Comparison of ENCODE assay signal across 2 cellular contexts in the genomic region with DNA sequence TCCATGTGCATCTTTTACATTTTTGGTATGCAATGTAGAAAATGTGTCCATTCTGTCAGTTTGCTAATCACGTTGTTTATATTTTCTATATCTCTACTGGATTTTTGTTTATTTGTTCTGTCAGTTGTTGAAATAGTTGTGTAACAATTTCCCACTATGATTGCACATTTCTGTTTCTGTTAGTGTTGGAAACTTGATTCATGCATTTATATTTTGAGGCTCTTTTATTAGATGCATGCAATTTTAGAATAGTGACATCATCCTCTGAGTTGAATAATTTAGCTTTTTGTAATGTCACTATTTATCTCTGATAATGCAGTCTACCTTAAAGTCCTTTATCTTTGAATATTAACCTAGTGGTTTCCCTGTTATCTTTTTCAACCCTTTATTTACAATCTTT.
TF ChIP-seq lines count a peak whose summit lies in the region.

No MANE protein-coding gene starts in this region.

TF ChIP-seq in IMR-90, 13 proteins besides CTCF, POLR2A, EP300 and RAD21:
- TF ChIP-seq BHLHE40 (IDR thresholded peaks at IDR 0.05; ENCODE audit: low read depth, low read length): no peak
- TF ChIP-seq CEBPB (IDR thresholded peaks at IDR 0.05; ENCODE audit: low read depth, low read length): peak; percentile 83
TF ChIP-seq in IMR-90: peak in this region for 1.

TF ChIP-seq in K562, 482 proteins besides CTCF, POLR2A, EP300 and RAD21:
- TF ChIP-seq YBX1 (IDR thresholded peaks at IDR 0.05): no peak
- no peak for TF ChIP-seq POLR2H (tag; IDR thresholded peaks at IDR 0.05; ENCODE audit: low read depth)
- no peak for TF ChIP-seq STAG1 (CRISPR knock-in tag; IDR thresholded peaks at IDR 0.05; ENCODE audit: borderline replicate concordance)
- TF ChIP-seq, protein P1, sequence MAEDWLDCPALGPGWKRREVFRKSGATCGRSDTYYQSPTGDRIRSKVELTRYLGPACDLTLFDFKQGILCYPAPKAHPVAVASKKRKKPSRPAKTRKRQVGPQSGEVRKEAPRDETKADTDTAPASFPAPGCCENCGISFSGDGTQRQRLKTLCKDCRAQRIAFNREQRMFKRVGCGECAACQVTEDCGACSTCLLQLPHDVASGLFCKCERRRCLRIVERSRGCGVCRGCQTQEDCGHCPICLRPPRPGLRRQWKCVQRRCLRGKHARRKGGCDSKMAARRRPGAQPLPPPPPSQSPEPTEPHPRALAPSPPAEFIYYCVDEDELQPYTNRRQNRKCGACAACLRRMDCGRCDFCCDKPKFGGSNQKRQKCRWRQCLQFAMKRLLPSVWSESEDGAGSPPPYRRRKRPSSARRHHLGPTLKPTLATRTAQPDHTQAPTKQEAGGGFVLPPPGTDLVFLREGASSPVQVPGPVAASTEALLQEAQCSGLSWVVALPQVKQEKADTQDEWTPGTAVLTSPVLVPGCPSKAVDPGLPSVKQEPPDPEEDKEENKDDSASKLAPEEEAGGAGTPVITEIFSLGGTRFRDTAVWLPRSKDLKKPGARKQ (CRISPR knock-in tag; IDR thresholded peaks at IDR 0.05): no peak
- peak; percentile 28 for TF ChIP-seq CEBPB (tag; IDR thresholded peaks at IDR 0.05)
- peak; percentile 35; the same call in 1 of the 2 replicates for TF ChIP-seq ATF3 (IDR thresholded peaks at IDR 0.05)
- TF ChIP-seq ATF3 (CRISPR knock-in tag; conservative IDR thresholded peaks at IDR 0.05): no peak
- TF ChIP-seq HOMEZ (CRISPR knock-in tag; IDR thresholded peaks at IDR 0.05): no peak
- no peak for TF ChIP-seq NFIC (IDR thresholded peaks at IDR 0.05)
- TF ChIP-seq ZNF780A (CRISPR knock-in tag; IDR thresholded peaks at IDR 0.05): no peak
